ENCODE assay signal across 8 cellular contexts in the genomic region with DNA sequence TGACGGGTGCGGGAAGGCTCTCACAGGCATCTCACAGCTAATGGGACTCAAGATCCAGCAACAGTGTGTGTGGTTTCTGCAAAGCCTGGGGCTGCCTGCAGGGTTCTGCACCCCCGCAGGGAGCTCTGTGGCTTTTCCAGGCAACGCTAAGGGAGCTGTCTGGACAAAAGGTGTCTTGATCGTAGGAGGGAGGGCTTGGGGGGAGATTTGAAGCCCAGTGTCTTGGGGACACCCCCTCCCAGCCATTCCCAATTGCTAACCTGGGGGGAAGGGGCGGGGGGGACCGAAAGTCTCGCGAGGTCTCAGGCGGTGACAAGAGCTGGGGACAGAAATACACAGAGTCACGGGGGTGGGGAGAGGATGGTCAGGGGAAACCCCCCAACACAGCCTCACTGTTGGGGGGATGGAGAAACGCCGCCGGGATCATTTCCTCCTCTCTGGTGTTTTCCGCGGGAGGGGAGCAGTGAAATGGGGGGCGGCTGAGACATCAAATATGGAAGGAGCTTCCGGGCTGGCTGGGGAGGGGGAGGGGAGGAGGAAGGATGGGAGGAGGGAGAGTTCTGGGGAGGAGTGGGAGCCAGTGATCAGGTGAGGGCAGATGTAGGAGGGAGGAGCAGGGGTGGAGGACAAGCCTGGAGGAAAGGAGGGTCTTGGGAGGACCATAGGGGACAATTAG. TPM values are rescaled to one million over a fixed set of nuclear protein-coding genes. Genes with fewer than 3 reads are reported as not detected.
DNase-seq lines count a peak whose midpoint lies in the region; ATAC-seq and TF ChIP-seq lines count a peak whose summit lies in the region.

No MANE protein-coding gene starts in this region.

- H3K27ac ChIP-seq in hepatocyte: no peak overlapping the region
- no peak overlapping the region for H3K27ac ChIP-seq in MM.1S (ENCODE audit: low read length)

- H3K4me1 ChIP-seq in hepatocyte (ENCODE audit: insufficient read depth) (no peaks in the 10 kb centered on the region), MM.1S (ENCODE audit: low read length) (no peaks in the 10 kb centered on the region)

- no peaks in the 10 kb centered on the region for H3F3A ChIP-seq in MM.1S (ENCODE audit: insufficient read depth, low read length)

- peak; percentile 50 for DNase-seq in COLO668 (lab: John Stamatoyannopoulos, UW; ENCODE audit: unreplicated experiment)
- peak; percentile 63 for DNase-seq in H4 (ENCODE audit: low spot score)
- peak; percentile 49 for DNase-seq in SK-N-DZ (ENCODE audit: low spot score)
- no peak for DNase-seq in hepatocyte (ENCODE audit: low spot score)
- no peak for DNase-seq in Kasumi-1 (lab: John Stamatoyannopoulos, UW)
- no peak for DNase-seq in GM19240 (ENCODE audit: insufficient read length, low spot score)
- DNase-seq in MM.1S: no peak

- H3K9me2 ChIP-seq in hepatocyte (replicated peaks; ENCODE audit: insufficient read depth) (no peaks in the 10 kb centered on the region), MM.1S (replicated peaks; ENCODE audit: insufficient read depth, low read length) (no peaks in the 10 kb centered on the region)

- TF ChIP-seq CTCF in hepatocyte (IDR thresholded peaks at IDR 0.05; ENCODE audit: poor library complexity) (peak; percentile 6), MM.1S (IDR thresholded peaks at IDR 0.05; ENCODE audit: low read length) (no peak)

- H3K27me3 ChIP-seq in hepatocyte: peaks cover 50% of the 10 kb centered on the region
- peaks cover 67% of the 10 kb centered on the region for H3K27me3 ChIP-seq in MM.1S (replicated peaks; ENCODE audit: insufficient read depth, low read length)

- WGBS in hepatocyte (ENCODE audit: low lambda C conversion rate, missing lambda C conversion rate): 3% methylated on average over 10 of the region's 18 CpGs

- ATAC-seq in HG02885 (IDR thresholded peaks at IDR 0.05; ENCODE audit: poor library complexity, unreplicated experiment): no peak

- H4K20me1 ChIP-seq in hepatocyte (ENCODE audit: insufficient read depth, poor library complexity, severe bottlenecking) (no peaks in the 10 kb centered on the region), MM.1S (ENCODE audit: insufficient read depth, low read length) (no peaks in the 10 kb centered on the region)

- no peaks in the 10 kb centered on the region for H3K9me3 ChIP-seq in hepatocyte (ENCODE audit: low read depth)
- H3K9me3 ChIP-seq in MM.1S (replicated peaks; ENCODE audit: insufficient read depth, low read length): no peaks in the 10 kb centered on the region

- H3K4me3 ChIP-seq in hepatocyte (no peak overlapping the region), MM.1S (ENCODE audit: low read length) (no peak overlapping the region)

- H3K36me3 ChIP-seq in hepatocyte (replicated peaks; ENCODE audit: insufficient read depth, low read depth) (no peaks in the 10 kb centered on the region), MM.1S (replicated peaks; ENCODE audit: insufficient read depth, low read length) (no peaks in the 10 kb centered on the region)

- no peak overlapping the region for H3K9ac ChIP-seq in MM.1S (ENCODE audit: low read length)

- H3K4me2 ChIP-seq in hepatocyte (peak overlapping the region; percentile 66), MM.1S (ENCODE audit: low read depth, low read length) (no peak overlapping the region)

- H3K79me2 ChIP-seq in hepatocyte: no peaks in the 10 kb centered on the region
- no peaks in the 10 kb centered on the region for H3K79me2 ChIP-seq in MM.1S (ENCODE audit: low read length)

- no peak overlapping the region for H2AFZ ChIP-seq in hepatocyte
- no peak overlapping the region for H2AFZ ChIP-seq in MM.1S (ENCODE audit: low read length)

RNA-seq across cellular contexts. Expression of a gene that starts 13.3 kb away (rescaled TPM):
- 0.06 and 0.47 TPM in 2 replicates for total RNA-seq in H4 (2014; rRNA removed; shearing (Covaris generic))
- polyA plus RNA-seq in SK-N-DZ (2014; cell fraction: cytosol; rRNA removed): 0.42 and 0.51 TPM in 2 replicates
- 1.4 and 3.0 TPM in 2 replicates for polyA plus RNA-seq in SK-N-DZ (2014; cell fraction: nucleus; rRNA removed)
- 0.24 and 0.40 TPM in 2 replicates for total RNA-seq in hepatocyte
- 1.5 and 1.6 TPM in 2 replicates for polyA plus RNA-seq in hepatocyte

RNA-seq across cellular contexts. Expression of a gene that starts 49.5 kb away (rescaled TPM):
- 0.99 TPM in 1 of 2 replicates, not detected in the other for total RNA-seq in H4 (2014; rRNA removed; shearing (Covaris generic))
- 0.17 and 0.82 TPM in 2 replicates for polyA plus RNA-seq in SK-N-DZ (2014; cell fraction: cytosol; rRNA removed)
- polyA plus RNA-seq in SK-N-DZ (2014; cell fraction: nucleus; rRNA removed): 3.5 and 5.4 TPM in 2 replicates
- total RNA-seq in hepatocyte: 7.3 and 12.4 TPM in 2 replicates
- polyA plus RNA-seq in hepatocyte: 2.7 and 12.1 TPM in 2 replicates

Comparison
In these comparisons a context has a peak if more than half of its experiments do, and no peak if none do; other contexts are left out.
1. DNase-seq: peak in COLO668 (single experiment), H4 (single experiment) and SK-N-DZ (single experiment); none in hepatocyte (single experiment), Kasumi-1 (0 of 2), GM19240 (single experiment) and MM.1S (single experiment).